In the genomic region with DNA sequence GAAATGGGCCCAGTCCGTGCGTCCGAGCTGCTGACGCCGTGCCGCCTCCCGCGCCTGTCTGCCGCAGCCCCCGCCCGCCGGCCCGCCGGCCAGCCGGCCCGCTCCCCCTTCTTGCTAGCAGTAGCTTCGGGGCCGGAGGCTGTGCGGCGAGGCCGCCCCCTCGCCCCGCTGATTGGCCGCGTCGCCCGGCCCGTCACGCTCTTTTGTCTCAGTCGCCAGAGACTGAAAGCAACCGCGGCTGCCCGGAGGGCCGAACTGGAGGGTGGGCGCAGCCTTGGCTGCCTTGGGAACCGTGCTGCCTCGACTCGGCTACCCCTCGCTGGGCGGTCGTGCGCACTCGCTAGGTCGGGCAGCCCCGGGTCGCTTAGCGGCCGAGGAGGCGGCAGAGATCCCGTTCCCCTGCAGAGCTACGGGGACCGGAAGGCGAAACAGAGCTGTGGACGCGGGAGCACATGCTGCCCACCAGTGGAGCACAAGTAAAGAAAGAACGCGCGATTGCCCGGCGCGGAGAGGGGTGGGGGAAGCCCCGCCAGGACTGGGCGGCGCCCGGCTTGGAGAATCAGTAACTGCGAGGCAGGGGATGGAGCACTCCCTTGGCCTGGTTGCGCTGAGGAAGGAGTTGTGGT, we compare ENCODE assay signal across 8 cellular contexts. TPM values are rescaled to one million over a fixed set of nuclear protein-coding genes. Genes with fewer than 3 reads are reported as not detected.
DNase-seq lines count a peak whose midpoint lies in the region; ATAC-seq and TF ChIP-seq lines count a peak whose summit lies in the region.

A gene (plus strand): TSS at position 198 of the 626 bp plus-strand sequence. CDS start 1,589 bp downstream, outside the sequence.

- peak within 1 kb of the TSS; percentile 94 for H3K4me2 ChIP-seq in PC-3 (ENCODE audit: low read length)
- H3K4me2 ChIP-seq in neuronal stem cell (ENCODE audit: insufficient read depth, low read length, poor library complexity, severe bottlenecking) = peak within 1 kb of the TSS; percentile 66

- no peak within 1 kb of the TSS for H3K27ac ChIP-seq in PC-3 (ENCODE audit: low read length)
- H3K27ac ChIP-seq in neuronal stem cell (replicated peaks; ENCODE audit: low read length) = peak within 1 kb of the TSS; percentile 84

- POLR2A ChIA-PET in PC-3 (lab: Charles Lee; ENCODE audit: unreplicated experiment) = no interaction called here

- H2BK15ac ChIP-seq in neuronal stem cell (ENCODE audit: low read length) = no peak within 1 kb of the TSS

- BruUV-seq in PC-3 (replicated peaks; lab: Mats Ljungman, UMichigan) = no TSS peak

- H3K4me3 ChIP-seq in PC-3 (ENCODE audit: low read length) (peak within 1 kb of the TSS; percentile 75), neuronal stem cell (ENCODE audit: low read length in 2 of 2) (peak within 1 kb of the TSS; percentile 65 to 92)

- H3K9ac ChIP-seq in PC-3 (ENCODE audit: low read length) (peak within 1 kb of the TSS; percentile 27; the same call in 1 of the 2 replicates), neuronal stem cell (ENCODE audit: low read depth, low read length, poor library complexity) (peak within 1 kb of the TSS; percentile 84)

- H3K79me2 ChIP-seq in PC-3 (ENCODE audit: low read length) = no peaks in the 10 kb centered on the region

- H4K8ac ChIP-seq in neuronal stem cell (ENCODE audit: low read depth, low read length) = no peak within 1 kb of the TSS

- H2BK12ac ChIP-seq in neuronal stem cell (ENCODE audit: low read length) = no peak within 1 kb of the TSS

- H4K91ac ChIP-seq in neuronal stem cell (ENCODE audit: low read depth, low read length, poor library complexity) = no peak within 1 kb of the TSS

- no peaks in the 10 kb centered on the region for H3K9me2 ChIP-seq in PC-3 (replicated peaks; ENCODE audit: low read length)

- H3K18ac ChIP-seq in neuronal stem cell (ENCODE audit: low read length) = peak within 1 kb of the TSS; percentile 91

- H4K20me1 ChIP-seq in PC-3 (ENCODE audit: low read length) = no peaks in the 10 kb centered on the region

- H3K4me1 ChIP-seq in PC-3 (ENCODE audit: insufficient read depth, low read length) = no peaks in the 10 kb centered on the region; the same call in 1 of the 2 replicates
- H3K4me1 ChIP-seq in neuronal stem cell (ENCODE audit: control insufficient read depth in 2 of 2, insufficient read depth in 1 of 2, low read depth in 1 of 2, low read length in 2 of 2) = peaks cover 6 to 15% of the 10 kb centered on the region in 2 donors

- H3K9me3 ChIP-seq in PC-3 (ENCODE audit: low read length) = no peaks in the 10 kb centered on the region
- H3K9me3 ChIP-seq in neuronal stem cell (replicated peaks in 1 of 2; ENCODE audit: control insufficient read depth in 2 of 2, insufficient read depth in 1 of 2, low read depth in 1 of 2, low read length in 2 of 2) = no peaks in the 10 kb centered on the region

- no peak within 1 kb of the TSS for H2BK5ac ChIP-seq in neuronal stem cell (ENCODE audit: low read length)

- DNase-seq in DMS114 treated with DMSO at 0.1 percent for 48 hours (lab: John Stamatoyannopoulos, UW; ENCODE audit: unreplicated experiment) (peak; percentile 60), GM20000 (ENCODE audit: low spot score) (peak; percentile 77), PC-3 (peak; percentile 32), globus pallidus (ENCODE audit: low spot score) (peak; percentile 47), neuronal stem cell (ENCODE audit: low spot score) (peak; percentile 78), cerebellar nuclear complex (lab: John Stamatoyannopoulos, UW) (no peak)
- peak; percentile 24 for DNase-seq in activated naive CD4-positive, alpha-beta T cell treated with anti-CD3 and anti-CD28 coated beads, Interleukin-2, amount 50 U/mL, for 16 hours

- H3K4ac ChIP-seq in neuronal stem cell (ENCODE audit: low read length) = no peak within 1 kb of the TSS

- intact Hi-C loops in PC-3 (cut with micrococcal nuclease) = no loop called here

- ATAC-seq in HG03571 (IDR thresholded peaks at IDR 0.05; ENCODE audit: unreplicated experiment) (peak; percentile 70), PC-3 (peak; percentile 60)

- CTCF ChIA-PET in PC-3 (lab: Charles Lee) = interaction anchor here (0.5 to 0.8 kb wide), 2 partner anchors 14 to 267 kb away, joined by 3 read pairs; no protein-coding TSS in a partner anchor

- no peak for TF ChIP-seq CTCF in GM20000 (IDR thresholded peaks at IDR 0.05; ENCODE audit: extremely low read depth, missing control alignments)
- TF ChIP-seq CTCF in PC-3 (conservative IDR thresholded peaks at IDR 0.05; ENCODE audit: low read depth, low read length) = no peak

- H2AFZ ChIP-seq in PC-3 (ENCODE audit: low read length) = peak within 1 kb of the TSS; percentile 88
- H2AFZ ChIP-seq in neuronal stem cell (ENCODE audit: low read length) = peak within 1 kb of the TSS; percentile 85

- H2AK5ac ChIP-seq in neuronal stem cell (ENCODE audit: low read depth, low read length) = no peak within 1 kb of the TSS

- no peaks in the 10 kb centered on the region for H3F3A ChIP-seq in PC-3 (ENCODE audit: low read length, unreplicated experiment)

- no peak within 1 kb of the TSS for H2BK120ac ChIP-seq in neuronal stem cell (ENCODE audit: low read depth, low read length)

- H3K14ac ChIP-seq in neuronal stem cell (ENCODE audit: low read length) = peak within 1 kb of the TSS; percentile 38

- H3K36me3 ChIP-seq in PC-3 (ENCODE audit: low read depth, low read length) = no peaks in the 10 kb centered on the region
- H3K36me3 ChIP-seq in neuronal stem cell (replicated peaks in 1 of 2; ENCODE audit: control insufficient read depth in 2 of 2, insufficient read depth in 2 of 2, low read length in 2 of 2) = no peaks in the 10 kb centered on the region

- no CpG with 5 or more reads among the region's 67 CpGs for WGBS in neuronal stem cell (ENCODE audit: extremely low coverage in 2 of 2, insufficient read length in 2 of 2, insufficient replicate concordance in 1 of 2), 2 donors

- no peak within 1 kb of the TSS for H3K23ac ChIP-seq in neuronal stem cell (ENCODE audit: low read depth, low read length, poor library complexity)

- H3K27me3 ChIP-seq in PC-3 (ENCODE audit: low read length) = peaks cover 7% of the 10 kb centered on the region
- H3K27me3 ChIP-seq in neuronal stem cell (ENCODE audit: control insufficient read depth in 3 of 3, insufficient read depth in 3 of 3, low read depth in 1 of 3, low read length in 3 of 3) = no peaks in the 10 kb centered on the region

- H3K79me1 ChIP-seq in neuronal stem cell (ENCODE audit: low read depth, low read length) = no peaks in the 10 kb centered on the region

RNA-seq across cellular contexts. Expression of the gene that starts here (rescaled TPM):
- total RNA-seq in PC-3 (2014; rRNA removed) = 0.23 and 5.8 TPM in 2 replicates
- 7.6 TPM for polyA plus RNA-seq in neuronal stem cell (2013, experiment 1 of 2)
- 6.7 TPM for polyA plus RNA-seq in neuronal stem cell (2013, experiment 2 of 2)

Comparison
In these comparisons a context has a peak if more than half of its experiments do, and no peak if none do; other contexts are left out.
1. DNase-seq: peak in DMS114 treated with DMSO at 0.1 percent for 48 hours (single experiment), GM20000 (single experiment), PC-3 (single experiment), activated naive CD4-positive, alpha-beta T cell treated with anti-CD3 and anti-CD28 coated beads, Interleukin-2, amount 50 U/mL, for 16 hours (single experiment), globus pallidus (single experiment) and neuronal stem cell (single experiment); none in cerebellar nuclear complex (0 of 2).